In the genomic region with DNA sequence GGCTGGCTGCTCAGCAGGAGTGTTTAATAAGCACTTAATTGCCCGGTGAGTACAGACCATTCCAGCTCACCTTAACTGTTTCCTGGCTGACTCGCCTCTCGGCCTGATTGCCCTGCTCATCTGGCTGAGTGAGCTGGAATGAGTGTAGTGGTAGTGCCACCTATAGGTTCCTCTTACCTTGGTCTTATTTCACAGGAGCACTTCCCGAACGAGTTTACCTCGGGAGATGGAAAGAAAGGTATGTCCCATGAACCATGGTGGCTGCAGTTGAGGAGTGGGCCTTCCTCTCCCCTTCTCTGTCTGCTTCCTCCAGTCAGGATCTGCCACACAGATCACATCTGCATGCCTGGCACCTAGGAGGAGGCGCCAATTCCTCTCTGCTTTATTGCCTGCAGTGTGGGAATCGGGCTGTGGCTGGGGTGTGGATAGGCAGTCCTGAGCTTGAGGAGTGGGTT, we compare ENCODE assay signal across 9 cellular contexts. TPM values are rescaled to one million over a fixed set of nuclear protein-coding genes. Genes with fewer than 3 reads are reported as not detected.
DNase-seq lines count a peak whose midpoint lies in the region; ATAC-seq and TF ChIP-seq lines count a peak whose summit lies in the region.
"Had no signal": no experiment of that assay in that cellular context is flagged by ENCODE, and none has a peak within 500 bp of the region (broad histone marks: within the 10 kb centered on the region; RNA-seq: fewer than 3 reads in every experiment).

No MANE protein-coding gene starts in this region.

- 0 out of 2 replicates have a peak, but pooled peaks cover 3% of the 10 kb centered on the region for H3K9me1 ChIP-seq in IMR-90 (ENCODE audit: insufficient read depth, low read length)

- no peak overlapping the region for H3K14ac ChIP-seq in IMR-90 (replicated peaks; ENCODE audit: low read depth, low read length)

- peak overlapping the region; percentile 29 for H3K27ac Mint-ChIP-seq in activated T-helper 1 cell treated with anti-CD3 and anti-CD28 coated beads, Interleukin-12 subunit alpha, Interleukin-12 subunit beta, Interleukin-2, Interleukin-4 antibody, amounts not matched to agents 30 ng/mL and 10 ng/mL and 1 ng/mL, durations not matched to agents 14 hours and 24 hours and 36 hours
- H3K27ac Mint-ChIP-seq: T-helper 1 cell treated with Interleukin-12 subunit alpha and Interleukin-12 subunit beta and Interleukin-4 antibody, amounts not matched to agents 30 μg/mL and 1 μg/mL, for 36 hours had no signal

- H3K4me2 ChIP-seq in IMR-90 (ENCODE audit: low read depth, low read length) = no peak overlapping the region

- 79% methylated on average over 2 of the region's 8 CpGs; no CpG with 5 or more reads in 1 of the 2 experiments for WGBS in IMR-90 (ENCODE audit: extremely low coverage in 2 of 2, insufficient read length in 1 of 2), 2 experiments
- 38 to 41% methylated on average over 8 of the region's 8 CpGs for WGBS in heart right ventricle, 2 donors
- 22 to 33% (median 28%) methylated on average over 8 of the region's 8 CpGs for WGBS in spleen, 5 donors

- H3K9me3 ChIP-seq in IMR-90 (ENCODE audit: control insufficient read depth, insufficient read depth, low read length) = no peaks in the 10 kb centered on the region
- H3K9me3 ChIP-seq in heart right ventricle = no peaks in the 10 kb centered on the region
- no peaks in the 10 kb centered on the region for H3K9me3 ChIP-seq in spleen

- H3K27ac ChIP-seq in IMR-90 (ENCODE audit: insufficient read depth, low read length) (no peak overlapping the region), heart right ventricle (no peak overlapping the region), spleen (peak overlapping the region in 1 of 8 donors; percentile 37)

- H3K4me3 ChIP-seq in IMR-90 (ENCODE audit: insufficient read depth, low read depth, low read length) (no peak overlapping the region), heart right ventricle (no peak overlapping the region), spleen (no peak overlapping the region)

- no peak overlapping the region for H3K23ac ChIP-seq in IMR-90 (ENCODE audit: low read depth, low read length)

- peaks cover 3% of the 10 kb centered on the region for H3K27me3 ChIP-seq in IMR-90 (ENCODE audit: control insufficient read depth, insufficient read depth, low read length)
- H3K27me3 ChIP-seq in heart right ventricle = no peaks in the 10 kb centered on the region
- H3K27me3 ChIP-seq in spleen (replicated peaks in 1 of 7) = no peaks in the 10 kb centered on the region

- no peak overlapping the region for H2BK5ac ChIP-seq in IMR-90 (ENCODE audit: low read depth, low read length, poor library complexity, severe bottlenecking)

- no peak overlapping the region for H3K56ac ChIP-seq in IMR-90 (ENCODE audit: extremely low read depth, insufficient read depth, low read length)

- no peaks in the 10 kb centered on the region for H3K9me3 Mint-ChIP-seq in activated T-helper 1 cell treated with anti-CD3 and anti-CD28 coated beads, Interleukin-12 subunit alpha, Interleukin-12 subunit beta, Interleukin-2, Interleukin-4 antibody, amounts not matched to agents 30 ng/mL and 10 ng/mL and 1 ng/mL, durations not matched to agents 14 hours and 24 hours and 36 hours
- H3K9me3 Mint-ChIP-seq: T-helper 1 cell treated with Interleukin-12 subunit alpha and Interleukin-12 subunit beta and Interleukin-4 antibody, amounts not matched to agents 30 μg/mL and 1 μg/mL, for 36 hours had no signal

- no peak overlapping the region for H4K91ac ChIP-seq in IMR-90 (ENCODE audit: insufficient read depth, low read depth, low read length)

- dilution Hi-C loops in IMR-90 (cut with HindIII; ENCODE audit: low sequenced_read_pairs, unreplicated experiment) = no loop called here

- H3K27me3 Mint-ChIP-seq in activated T-helper 1 cell treated with anti-CD3 and anti-CD28 coated beads, Interleukin-12 subunit alpha, Interleukin-12 subunit beta, Interleukin-2, Interleukin-4 antibody, amounts not matched to agents 30 ng/mL and 10 ng/mL and 1 ng/mL, durations not matched to agents 14 hours and 24 hours and 36 hours (ENCODE audit: insufficient read depth) = peaks cover under 1% of the 10 kb centered on the region

- no peak overlapping the region for H4K5ac ChIP-seq in IMR-90 (ENCODE audit: low read depth, low read length)

- DNase-seq in DMS79 treated with DMSO at 0.1 percent for 48 hours (lab: John Stamatoyannopoulos, UW) = peak; percentile 75
- peak; percentile 60 for DNase-seq in IMR-90
- DNase-seq in NOMO-1 (lab: John Stamatoyannopoulos, UW; ENCODE audit: unreplicated experiment in 2 of 2) = peak; percentile 41 to 65
- peak; percentile 28 for DNase-seq in activated T-helper 1 cell treated with anti-CD3 and anti-CD28 coated beads, Interleukin-12 subunit alpha, Interleukin-12 subunit beta, Interleukin-2, Interleukin-4 antibody, amounts not matched to agents 30 ng/mL and 10 ng/mL and 1 ng/mL, durations not matched to agents 14 hours and 24 hours and 36 hours (ENCODE audit: low spot score)
- no peak for DNase-seq in heart right ventricle
- no peak for DNase-seq in spleen
- DNase-seq in globus pallidus (ENCODE audit: low spot score) = no peak

- H3K9ac ChIP-seq in IMR-90 (ENCODE audit: low read depth, low read length) = no peak overlapping the region

- H4K8ac ChIP-seq in IMR-90 (ENCODE audit: low read depth in 2 of 2, low read length in 2 of 2) = no peak overlapping the region

- H3K4me1 Mint-ChIP-seq in activated T-helper 1 cell treated with anti-CD3 and anti-CD28 coated beads, Interleukin-12 subunit alpha, Interleukin-12 subunit beta, Interleukin-2, Interleukin-4 antibody, amounts not matched to agents 30 ng/mL and 10 ng/mL and 1 ng/mL, durations not matched to agents 14 hours and 24 hours and 36 hours (ENCODE audit: low read depth) = peaks cover 19% of the 10 kb centered on the region

- no peak overlapping the region for H2BK120ac ChIP-seq in IMR-90 (ENCODE audit: low read depth, low read length)

- BruUV-seq in IMR-90 (replicated peaks; lab: Mats Ljungman, UMichigan) = no TSS peak

- H2AK5ac ChIP-seq in IMR-90 (ENCODE audit: low read depth, low read length) = 0 out of 2 replicates have a peak overlapping the region, but pooled peaks have one; percentile 68

- H4K20me1 ChIP-seq in IMR-90 (ENCODE audit: insufficient read depth, low read length) = no peaks in the 10 kb centered on the region

- H2AK9ac ChIP-seq in IMR-90 (replicated peaks; ENCODE audit: low read depth, low read length, poor library complexity) = peak overlapping the region; percentile 25

- H3K4me3 Mint-ChIP-seq in activated T-helper 1 cell treated with anti-CD3 and anti-CD28 coated beads, Interleukin-12 subunit alpha, Interleukin-12 subunit beta, Interleukin-2, Interleukin-4 antibody, amounts not matched to agents 30 ng/mL and 10 ng/mL and 1 ng/mL, durations not matched to agents 14 hours and 24 hours and 36 hours = no peak overlapping the region
- H3K4me3 Mint-ChIP-seq: T-helper 1 cell treated with Interleukin-12 subunit alpha and Interleukin-12 subunit beta and Interleukin-4 antibody, amounts not matched to agents 30 μg/mL and 1 μg/mL, for 36 hours had no signal

- TF ChIP-seq RAD21 in IMR-90 (IDR thresholded peaks at IDR 0.05; ENCODE audit: low read length) = peak; percentile 72

- H3K18ac ChIP-seq in IMR-90 (ENCODE audit: low read depth, low read length) = no peak overlapping the region

- no peak overlapping the region for H2BK15ac ChIP-seq in IMR-90 (ENCODE audit: low read depth, low read length)

- H3K4ac ChIP-seq in IMR-90 (ENCODE audit: low read depth, low read length) = no peak overlapping the region

- TF ChIP-seq CTCF in IMR-90 (conservative IDR thresholded peaks at IDR 0.05; ENCODE audit: low read depth, low read length) = peak; percentile 52
- TF ChIP-seq CTCF in heart right ventricle (IDR thresholded peaks at IDR 0.05) = peak in 8 of 9 donors; percentile 22 to 58 (median 50)
- TF ChIP-seq CTCF in spleen (IDR thresholded peaks at IDR 0.05 in 8 of 11, conservative IDR thresholded peaks at IDR 0.05 in 3 of 11) = peak in 9 of 11 experiments; percentile 10 to 66 (median 46)

- POLR2A ChIA-PET in IMR-90 (lab: Charles Lee; ENCODE audit: unreplicated experiment) = no interaction called here

- H2AFZ ChIP-seq in IMR-90 (replicated peaks; ENCODE audit: low read length, poor library complexity) = peak overlapping the region; percentile 71

- peaks cover 2% of the 10 kb centered on the region; the same call in 1 of the 2 replicates for H3K4me1 ChIP-seq in IMR-90 (ENCODE audit: control insufficient read depth, insufficient read depth, low read length)
- H3K4me1 ChIP-seq in heart right ventricle = peaks cover 3 to 31% (median 28%) of the 10 kb centered on the region in 9 donors
- H3K4me1 ChIP-seq in spleen = peaks cover 5 to 50% (median 28%) of the 10 kb centered on the region in 6 donors

- H2BK20ac ChIP-seq in IMR-90 (ENCODE audit: low read depth, low read length) = no peak overlapping the region

- CTCF ChIA-PET in IMR-90 (lab: Yijun Ruan, JAX) = interaction anchor here (0.5 to 2.4 kb wide), 5 partner anchors 10 to 1948 kb away, joined by 3 to 7 read pairs (median 5); no protein-coding TSS in a partner anchor

- in situ Hi-C loops in IMR-90 (cut with MboI; ENCODE audit: low sequenced_read_pairs) = loop anchor here (5.0 kb wide), 1 partner anchor 200 kb away; no protein-coding TSS in a partner anchor

- intact Hi-C loops in IMR-90 (cut with micrococcal nuclease) = loop anchor here (1.0 kb wide), 1 partner anchor 197 kb away; no protein-coding TSS in a partner anchor
- intact Hi-C loops in activated T-helper 1 cell treated with anti-CD3 and anti-CD28 coated beads, Interleukin-12 subunit alpha, Interleukin-12 subunit beta, Interleukin-2, Interleukin-4 antibody, amounts not matched to agents 30 ng/mL and 10 ng/mL and 1 ng/mL, durations not matched to agents 14 hours and 24 hours and 36 hours (cut with micrococcal nuclease) = loop anchor here (1.0 kb wide), 1 partner anchor 197 kb away; no protein-coding TSS in a partner anchor
- intact Hi-C loops in heart right ventricle (cut with DNase I) = loop anchor here in 5 of 10 donors (5.0 to 10.0 kb wide), 4 partner anchors 100 to 337 kb away; a partner anchor contains a TSS
- intact Hi-C loops in spleen (cut with DNase I; ENCODE audit: low total_unique reads) = loop anchor here (5.0 kb wide), 1 partner anchor 195 kb away; no protein-coding TSS in a partner anchor

- TF ChIP-seq POLR2A in IMR-90 (IDR thresholded peaks at IDR 0.05; ENCODE audit: low read depth, low read length) (no peak), spleen (IDR thresholded peaks at IDR 0.05) (no peak), GM18505 (IDR thresholded peaks at IDR 0.05; ENCODE audit: borderline replicate concordance, extremely low read depth, insufficient read depth, insufficient read length) (no peak)

- peak; percentile 25; the same call in 1 of the 2 replicates for ATAC-seq in IMR-90 (ENCODE audit: low read depth)
- ATAC-seq in heart right ventricle = peak in 7 of 8 donors; percentile 20 to 64 (median 43)
- no peak for ATAC-seq in GM18505 (IDR thresholded peaks at IDR 0.05; ENCODE audit: unreplicated experiment)

- no peaks in the 10 kb centered on the region for H3K79me1 ChIP-seq in IMR-90 (ENCODE audit: low read depth in 1 of 2, low read length in 2 of 2)

- no peaks in the 10 kb centered on the region for H3K36me3 ChIP-seq in IMR-90 (ENCODE audit: control insufficient read depth, insufficient read depth, low read length)
- no peaks in the 10 kb centered on the region for H3K36me3 ChIP-seq in heart right ventricle
- H3K36me3 ChIP-seq in spleen = peaks cover 0 to 3% (median 0%) of the 10 kb centered on the region in 6 donors

- H3K36me3 Mint-ChIP-seq in activated T-helper 1 cell treated with anti-CD3 and anti-CD28 coated beads, Interleukin-12 subunit alpha, Interleukin-12 subunit beta, Interleukin-2, Interleukin-4 antibody, amounts not matched to agents 30 ng/mL and 10 ng/mL and 1 ng/mL, durations not matched to agents 14 hours and 24 hours and 36 hours (ENCODE audit: low read depth) = no peaks in the 10 kb centered on the region

RNA-seq across cellular contexts. Expression of a gene that starts 26.7 kb away (rescaled TPM):
- under 0.01 TPM in 2 replicates for total RNA-seq in IMR-90 (2012; rRNA removed)
- 0.02 and 0.03 TPM in 2 replicates for polyA plus RNA-seq in IMR-90 (2012; rRNA removed)
- 0.04 TPM in 1 of 2 replicates, not detected in the other for polyA plus RNA-seq in IMR-90 (2012; cell fraction: cytosol; rRNA removed)
- polyA plus RNA-seq in IMR-90 (2012; cell fraction: nucleus; rRNA removed; ENCODE audit: low replicate concordance) = 0.34 and 0.37 TPM in 2 replicates
- 0.21 and 0.27 TPM in 2 replicates for total RNA-seq in activated T-helper 1 cell treated with anti-CD3 and anti-CD28 coated beads, Interleukin-12 subunit alpha, Interleukin-12 subunit beta, Interleukin-2, Interleukin-4 antibody, amounts not matched to agents 30 ng/mL and 10 ng/mL and 1 ng/mL, durations not matched to agents 14 hours and 24 hours and 36 hours
- 1 to 10 TPM in 6 of 10 donors, under 1 TPM in 4; 0.45 to 2.7 (median 1.0) TPM for total RNA-seq in heart right ventricle
- polyA plus RNA-seq in heart right ventricle = 1 to 10 TPM in 1 of 2 donors, under 1 TPM in 1; 0.32 to 3.7 TPM
- total RNA-seq in spleen = 1 to 10 TPM in 6 of 7 donors, under 1 TPM in 1; 0.92 to 3.9 (median 2.0) TPM
- 1 to 10 TPM in 1 of 3 donors, under 1 TPM in 2; 0.38 to 1.5 (median 0.47) TPM for polyA plus RNA-seq in spleen

RNA-seq across cellular contexts. Expression of a gene that starts 33.1 kb away (rescaled TPM):
- total RNA-seq in IMR-90 (2012; rRNA removed) = 115 and 143 TPM in 2 replicates
- 97.6 and 114 TPM in 2 replicates for polyA plus RNA-seq in IMR-90 (2012; rRNA removed)
- 84.8 and 104 TPM in 2 replicates for polyA plus RNA-seq in IMR-90 (2012; cell fraction: cytosol; rRNA removed)
- 45.4 and 104 TPM in 2 replicates for polyA plus RNA-seq in IMR-90 (2012; cell fraction: nucleus; rRNA removed; ENCODE audit: low replicate concordance)
- 117 and 123 TPM in 2 replicates for total RNA-seq in activated T-helper 1 cell treated with anti-CD3 and anti-CD28 coated beads, Interleukin-12 subunit alpha, Interleukin-12 subunit beta, Interleukin-2, Interleukin-4 antibody, amounts not matched to agents 30 ng/mL and 10 ng/mL and 1 ng/mL, durations not matched to agents 14 hours and 24 hours and 36 hours
- 100 to 1,000 TPM; 143 to 273 (median 168) TPM for total RNA-seq in heart right ventricle
- 100 to 1,000 TPM in 1 of 2 donors, 10 to 100 TPM in 1; 97.0 to 219 TPM for polyA plus RNA-seq in heart right ventricle
- total RNA-seq in spleen = 100 to 1,000 TPM in 5 of 7 donors, 10 to 100 TPM in 2; 85.4 to 162 (median 112) TPM
- 100 to 1,000 TPM in 2 of 3 donors, 10 to 100 TPM in 1; 82.6 to 108 (median 105) TPM for polyA plus RNA-seq in spleen

RNA-seq across cellular contexts. Expression of a gene that starts 34.0 kb away (rescaled TPM):
- total RNA-seq in IMR-90 (2012; rRNA removed) = 158 and 177 TPM in 2 replicates
- polyA plus RNA-seq in IMR-90 (2012; rRNA removed) = 222 and 283 TPM in 2 replicates
- 148 and 255 TPM in 2 replicates for polyA plus RNA-seq in IMR-90 (2012; cell fraction: cytosol; rRNA removed)
- 57.9 and 153 TPM in 2 replicates for polyA plus RNA-seq in IMR-90 (2012; cell fraction: nucleus; rRNA removed; ENCODE audit: low replicate concordance)
- 155 and 158 TPM in 2 replicates for total RNA-seq in activated T-helper 1 cell treated with anti-CD3 and anti-CD28 coated beads, Interleukin-12 subunit alpha, Interleukin-12 subunit beta, Interleukin-2, Interleukin-4 antibody, amounts not matched to agents 30 ng/mL and 10 ng/mL and 1 ng/mL, durations not matched to agents 14 hours and 24 hours and 36 hours
- 10 to 100 TPM; 67.0 to 89.4 (median 74.0) TPM for total RNA-seq in heart right ventricle
- polyA plus RNA-seq in heart right ventricle = 100 to 1,000 TPM in 1 of 2 donors, 10 to 100 TPM in 1; 47.3 to 127 TPM
- total RNA-seq in spleen = 100 to 1,000 TPM in 2 of 7 donors, 10 to 100 TPM in 5; 52.0 to 142 (median 66.3) TPM
- 100 to 1,000 TPM in 2 of 3 donors, 10 to 100 TPM in 1; 89.8 to 113 (median 113) TPM for polyA plus RNA-seq in spleen

Comparison
In these comparisons a context has a peak if more than half of its experiments do, and no peak if none do; other contexts are left out.
1. DNase-seq: peak in DMS79 treated with DMSO at 0.1 percent for 48 hours (single experiment), IMR-90 (single experiment), NOMO-1 (2 of 2) and activated T-helper 1 cell treated with anti-CD3 and anti-CD28 coated beads, Interleukin-12 subunit alpha, Interleukin-12 subunit beta, Interleukin-2, Interleukin-4 antibody, amounts not matched to agents 30 ng/mL and 10 ng/mL and 1 ng/mL, durations not matched to agents 14 hours and 24 hours and 36 hours (single experiment); none in heart right ventricle (0 of 2), spleen (single experiment) and globus pallidus (single experiment).
2. Peak in every context shown above with its lines, with median percentiles within 50 percentile points of each other: CTCF ChIP-seq.